In the genomic region with DNA sequence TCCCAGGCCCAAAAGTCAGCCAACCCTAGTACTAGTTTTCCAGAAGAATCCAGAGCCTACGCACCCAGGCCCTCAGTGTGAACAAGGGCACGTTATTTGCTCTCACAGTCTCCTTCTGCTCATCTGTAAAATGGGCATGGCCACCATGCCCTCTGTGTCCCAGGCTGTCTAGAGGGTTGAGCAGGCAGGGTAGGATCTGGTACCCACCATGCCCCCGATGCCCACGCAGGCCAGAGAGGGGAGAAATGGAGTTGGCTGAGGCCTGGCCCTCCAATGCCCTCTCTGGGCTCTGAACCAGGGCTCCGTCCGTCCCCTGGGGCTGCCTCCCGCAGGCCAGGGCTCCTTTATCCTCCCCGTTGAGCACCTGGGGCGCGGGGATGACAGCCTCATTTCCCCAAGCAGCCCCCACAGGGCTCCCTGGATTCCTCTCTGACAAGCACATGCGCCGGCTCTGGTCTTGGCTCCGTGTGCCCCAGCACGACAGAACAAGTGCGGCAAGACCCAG, we compare ENCODE assay signal across 9 cellular contexts. TPM values are rescaled to one million over a fixed set of nuclear protein-coding genes. Genes with fewer than 3 reads are reported as not detected.
DNase-seq lines count a peak whose midpoint lies in the region; ATAC-seq and TF ChIP-seq lines count a peak whose summit lies in the region.
"Had no signal": no experiment of that assay in that cellular context is flagged by ENCODE, and none has a peak within 500 bp of the region (broad histone marks: within the 10 kb centered on the region; RNA-seq: fewer than 3 reads in every experiment).

No MANE protein-coding gene starts in this region.

- TF ChIP-seq POLR2A in vagina (IDR thresholded peaks at IDR 0.05): no peak

- H3K36me3 ChIP-seq in right atrium auricular region (no peaks in the 10 kb centered on the region), vagina (no peaks in the 10 kb centered on the region)
- H3K36me3 ChIP-seq in naive thymus-derived CD4-positive, alpha-beta T cell (ENCODE audit: control insufficient read depth in 2 of 3, insufficient read depth in 3 of 3, low read length in 3 of 3): no peaks in the 10 kb centered on the region

- H3K27ac ChIP-seq in right atrium auricular region (peak overlapping the region; percentile 97 to 98), vagina (peak overlapping the region; percentile 89)
- H3K27ac ChIP-seq in naive thymus-derived CD4-positive, alpha-beta T cell (ENCODE audit: low read depth, low read length): no peak overlapping the region

- H3K4me1 ChIP-seq in right atrium auricular region: peaks cover 0 to 43% of the 10 kb centered on the region in 2 donors
- no peaks in the 10 kb centered on the region for H3K4me1 ChIP-seq in naive thymus-derived CD4-positive, alpha-beta T cell (ENCODE audit: control insufficient read depth in 2 of 2, insufficient read depth in 2 of 2, low read length in 2 of 2)
- peaks cover 43% of the 10 kb centered on the region for H3K4me1 ChIP-seq in vagina

- H3K27ac Mint-ChIP-seq in naive thymus-derived CD4-positive, alpha-beta T cell: no peak overlapping the region

- H3K4me3 Mint-ChIP-seq in naive thymus-derived CD4-positive, alpha-beta T cell: peak overlapping the region in 6 of 10 donors; percentile 12 to 68 (median 42)

- peaks cover 23 to 51% (median 39%) of the 10 kb centered on the region in 5 donors for H3K27me3 Mint-ChIP-seq in naive thymus-derived CD4-positive, alpha-beta T cell

- peaks cover 0 to 2% (median 0%) of the 10 kb centered on the region in 11 donors for H3K9me3 Mint-ChIP-seq in naive thymus-derived CD4-positive, alpha-beta T cell

- no peaks in the 10 kb centered on the region for H3K36me3 Mint-ChIP-seq in naive thymus-derived CD4-positive, alpha-beta T cell

- no peak for DNase-seq in right atrium auricular region (ENCODE audit: low spot score)
- no peak for DNase-seq in Right ventricle myocardium inferior (ENCODE audit: missing footprints)
- no peak for DNase-seq in choroid plexus epithelial cell (ENCODE audit: low read depth)
- DNase-seq in naive thymus-derived CD4-positive, alpha-beta T cell: no peak
- DNase-seq in vagina (ENCODE audit: extremely low spot score in 2 of 2): no peak
- no peak for DNase-seq in NCI-H2227 (lab: John Stamatoyannopoulos, UW; ENCODE audit: unreplicated experiment)
- DNase-seq in stimulated activated CD4-positive, alpha-beta T cell treated with anti-CD3 and anti-CD28 coated beads, Interleukin-2, amount 100 ng/mL, for 48 hours: no peak
- DNase-seq in NCI-H187 (lab: John Stamatoyannopoulos, UW): no peak
- DNase-seq: EL had no signal

- ATAC-seq in Right ventricle myocardium inferior: no peak
- no peak for ATAC-seq in naive thymus-derived CD4-positive, alpha-beta T cell

- CTCF ChIA-PET in naive thymus-derived CD4-positive, alpha-beta T cell (lab: Charles Lee): no interaction called here

- no peak for TF ChIP-seq CTCF in right atrium auricular region (IDR thresholded peaks at IDR 0.05)
- TF ChIP-seq CTCF in choroid plexus epithelial cell (conservative IDR thresholded peaks at IDR 0.05; ENCODE audit: low read depth, low read length): no peak
- TF ChIP-seq CTCF in vagina (IDR thresholded peaks at IDR 0.05): no peak

- POLR2A ChIA-PET in naive thymus-derived CD4-positive, alpha-beta T cell (lab: Charles Lee): no interaction called here

- H3K9me3 ChIP-seq in right atrium auricular region (no peaks in the 10 kb centered on the region), vagina (no peaks in the 10 kb centered on the region)
- no peaks in the 10 kb centered on the region for H3K9me3 ChIP-seq in naive thymus-derived CD4-positive, alpha-beta T cell (ENCODE audit: control insufficient read depth in 2 of 3, low read length in 3 of 3)

- intact Hi-C loops in Right ventricle myocardium inferior (cut with DNase I): loop anchor here (2.0 to 5.0 kb wide), 2 partner anchors 79 to 93 kb away; no protein-coding TSS in a partner anchor
- intact Hi-C loops in naive thymus-derived CD4-positive, alpha-beta T cell (cut with micrococcal nuclease): loop anchor here in 1 of 2 donors (10.0 kb wide), 1 partner anchor 131 kb away; no protein-coding TSS in a partner anchor
- intact Hi-C loops in vagina (cut with DNase I): no loop called here

- H3K4me3 ChIP-seq in right atrium auricular region (peak overlapping the region; percentile 59 to 74), choroid plexus epithelial cell (ENCODE audit: low read depth, low read length) (peak overlapping the region; percentile 74), vagina (peak overlapping the region; percentile 62 to 74)
- H3K4me3 ChIP-seq in naive thymus-derived CD4-positive, alpha-beta T cell (ENCODE audit: low read length): no peak overlapping the region

- H3K27me3 ChIP-seq in right atrium auricular region: no peaks in the 10 kb centered on the region
- peaks cover 0 to 21% of the 10 kb centered on the region in 2 donors for H3K27me3 ChIP-seq in naive thymus-derived CD4-positive, alpha-beta T cell (ENCODE audit: control insufficient read depth in 2 of 2, insufficient read depth in 2 of 2, low read length in 2 of 2)
- H3K27me3 ChIP-seq in vagina: no peaks in the 10 kb centered on the region

- H3K4me1 Mint-ChIP-seq in naive thymus-derived CD4-positive, alpha-beta T cell: peaks cover 0 to 5% (median 0%) of the 10 kb centered on the region in 7 donors

RNA-seq across cellular contexts. Expression of gene BAHCC1, which starts 9.1 kb away (rescaled TPM):
- total RNA-seq in right atrium auricular region (10 to 100 TPM in 1 of 2 donors, 1 to 10 TPM in 1; 5.8 to 12.7 TPM), Right ventricle myocardium inferior (9.9 TPM), vagina (9.1 TPM)
- 1 to 10 TPM in 1 of 5 experiments, under 1 TPM in 3, not detected in 1; 0.05 to 3.8 (median 0.68) TPM for total RNA-seq in naive thymus-derived CD4-positive, alpha-beta T cell
- not detected for polyA plus RNA-seq in naive thymus-derived CD4-positive, alpha-beta T cell
